22 cellular contexts compared by ENCODE assay signal in the genomic region with DNA sequence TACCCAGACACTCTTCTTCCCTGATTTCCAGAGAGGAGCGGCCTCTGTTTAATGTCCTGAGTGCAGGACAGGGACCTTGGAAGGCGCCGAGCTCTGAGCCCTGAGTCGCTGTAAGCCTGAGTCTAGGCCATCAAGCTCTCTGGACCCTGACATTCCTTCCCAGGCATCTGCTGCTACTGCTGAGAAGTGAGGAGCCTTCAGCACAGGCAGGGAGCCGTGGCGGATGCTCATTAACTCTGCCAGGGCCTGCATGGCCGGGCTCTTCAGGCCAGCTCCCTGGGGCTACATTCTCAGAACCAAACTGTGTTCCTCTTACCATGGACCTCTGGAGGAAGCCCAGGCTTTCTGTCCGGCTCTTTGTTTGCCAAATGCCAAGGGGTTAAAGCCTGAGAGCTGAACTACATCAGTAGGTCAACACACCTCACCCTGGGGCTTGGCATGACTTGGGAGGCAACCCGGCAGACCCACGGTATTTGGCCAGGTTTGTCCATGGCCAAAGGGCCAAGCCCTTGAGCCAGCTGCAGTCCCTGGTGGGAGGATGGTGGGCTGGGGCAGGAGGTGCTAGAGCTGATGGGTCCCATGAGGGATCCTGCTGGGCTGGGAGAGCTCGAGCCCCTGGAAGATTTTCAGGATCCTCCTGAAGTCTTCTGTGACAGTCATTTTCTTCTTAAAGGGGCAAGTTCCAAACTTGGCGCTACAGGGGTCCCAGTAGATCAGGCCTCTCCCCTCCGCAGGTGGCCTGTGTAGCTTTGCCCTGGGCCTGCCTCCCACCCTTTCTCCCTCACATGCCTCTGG.
A peak's percentile ranks its signal among the peaks of the same experiment; 100 is the strongest.
DNase-seq lines count a peak whose midpoint lies in the region; ATAC-seq and TF ChIP-seq lines count a peak whose summit lies in the region.
"Had no signal": no experiment of that assay in that cellular context is flagged by ENCODE, and none has a peak within 500 bp of the region (broad histone marks: within the 10 kb centered on the region; RNA-seq: fewer than 3 reads in every experiment).

No MANE protein-coding gene starts in this region.

- H2AFZ ChIP-seq in neural progenitor cell (replicated peaks) = no peak overlapping the region

- H3K79me2 ChIP-seq in neural progenitor cell (ENCODE audit: low read depth) = no peaks in the 10 kb centered on the region

- H3K9me3 Mint-ChIP-seq in neural progenitor cell (no peaks in the 10 kb centered on the region), immature natural killer cell (no peaks in the 10 kb centered on the region)
- H3K9me3 Mint-ChIP-seq in natural killer cell treated with Interleukin-12 subunit alpha and Interleukin-12 subunit beta and Interleukin-15 and Interleukin-18, amount 100 ng/mL, for 72 hours = no peaks in the 10 kb centered on the region

- ATAC-seq in natural killer cell treated with Interleukin-12 subunit alpha and Interleukin-12 subunit beta and Interleukin-15 and Interleukin-18, amount 100 ng/mL, for 72 hours = no peak
- ATAC-seq: HepG2 had no signal

- H3K27ac Mint-ChIP-seq in neural progenitor cell (no peak overlapping the region), immature natural killer cell (no peak overlapping the region)
- no peak overlapping the region for H3K27ac Mint-ChIP-seq in natural killer cell treated with Interleukin-12 subunit alpha and Interleukin-12 subunit beta and Interleukin-15 and Interleukin-18, amount 100 ng/mL, for 72 hours
- H3K27ac Mint-ChIP-seq: CD14-positive monocyte, HFFc6 had no signal

- no peaks in the 10 kb centered on the region for H3K4me1 ChIP-seq in neural progenitor cell
- H3K4me1 ChIP-seq: Caco-2, Peyer's patch had no signal

- H3K36me3 ChIP-seq in neural progenitor cell = no peaks in the 10 kb centered on the region
- H3K36me3 ChIP-seq: Peyer's patch had no signal

- H3K27ac ChIP-seq in neural progenitor cell = no peak overlapping the region
- H3K27ac ChIP-seq: 22Rv1, Peyer's patch had no signal

- no peak overlapping the region for H3K4me2 ChIP-seq in neural progenitor cell
- H3K4me2 ChIP-seq: SK-N-SH had no signal

- H3K4me3 Mint-ChIP-seq in neural progenitor cell = no peak overlapping the region
- H3K4me3 Mint-ChIP-seq in natural killer cell treated with Interleukin-12 subunit alpha and Interleukin-12 subunit beta and Interleukin-15 and Interleukin-18, amount 100 ng/mL, for 72 hours = no peak overlapping the region
- H3K4me3 Mint-ChIP-seq in immature natural killer cell = no peak overlapping the region
- H3K4me3 Mint-ChIP-seq: CD14-positive monocyte, HFFc6 had no signal

- TF ChIP-seq CTCF in neural progenitor cell (IDR thresholded peaks at IDR 0.05) = no peak

- H3K36me3 Mint-ChIP-seq in neural progenitor cell (no peaks in the 10 kb centered on the region), immature natural killer cell (no peaks in the 10 kb centered on the region)
- H3K36me3 Mint-ChIP-seq in natural killer cell treated with Interleukin-12 subunit alpha and Interleukin-12 subunit beta and Interleukin-15 and Interleukin-18, amount 100 ng/mL, for 72 hours = no peaks in the 10 kb centered on the region
- H3K36me3 Mint-ChIP-seq: CD14-positive monocyte had no signal

- H3K9ac ChIP-seq in neural progenitor cell = no peak overlapping the region
- H3K9ac ChIP-seq: SK-N-SH had no signal

- H3K4me1 Mint-ChIP-seq in neural progenitor cell (peaks cover 8% of the 10 kb centered on the region), immature natural killer cell (no peaks in the 10 kb centered on the region)
- no peaks in the 10 kb centered on the region for H3K4me1 Mint-ChIP-seq in natural killer cell treated with Interleukin-12 subunit alpha and Interleukin-12 subunit beta and Interleukin-15 and Interleukin-18, amount 100 ng/mL, for 72 hours (ENCODE audit: low read depth in 2 of 2)
- H3K4me1 Mint-ChIP-seq: CD14-positive monocyte had no signal

- no peaks in the 10 kb centered on the region for H3F3A ChIP-seq in neural progenitor cell (ENCODE audit: low read depth)

- peak; percentile 7 for DNase-seq in DMS79 treated with DMSO at 0.1 percent for 48 hours (lab: John Stamatoyannopoulos, UW)
- DNase-seq in DMS79 (lab: John Stamatoyannopoulos, UW) = no peak
- DNase-seq in ELF-1 (ENCODE audit: low read depth, low spot score) = peak; percentile 54
- DNase-seq in SK-N-DZ (ENCODE audit: low spot score) = peak; percentile 78
- DNase-seq in neural progenitor cell (ENCODE audit: low spot score) = peak; percentile 20
- DNase-seq in glomerular visceral epithelial cell (ENCODE audit: extremely low spot score) = no peak
- DNase-seq in natural killer cell treated with Interleukin-12 subunit alpha and Interleukin-12 subunit beta and Interleukin-15 and Interleukin-18, amount 100 ng/mL, for 72 hours (ENCODE audit: low spot score) = no peak
- DNase-seq in immature natural killer cell = no peak
- DNase-seq: AML-193; Caco-2; HFFc6; KBM-7; NCI-H187 treated with DMSO at 0.1 percent for 48 hours; NCI-H2171; NCI-H446; NCI-H526 treated with DMSO at 0.1 percent for 48 hours; NK-92 treated with Interleukin-12 subunit alpha and Interleukin-12 subunit beta, amount 100 ng/mL, for 24 hours; Peyer's patch; SK-N-SH had no signal

- no peaks in the 10 kb centered on the region for H4K20me1 ChIP-seq in neural progenitor cell (ENCODE audit: low read depth)

- H3K27me3 Mint-ChIP-seq in neural progenitor cell (ENCODE audit: insufficient read depth, low read depth) (no peaks in the 10 kb centered on the region), immature natural killer cell (ENCODE audit: low read depth in 3 of 3) (peaks cover 0 to 7% (median 2%) of the 10 kb centered on the region in 3 donors)
- peaks cover 0 to 11% of the 10 kb centered on the region in 2 donors for H3K27me3 Mint-ChIP-seq in natural killer cell treated with Interleukin-12 subunit alpha and Interleukin-12 subunit beta and Interleukin-15 and Interleukin-18, amount 100 ng/mL, for 72 hours

- H3K9me3 ChIP-seq in neural progenitor cell (ENCODE audit: low read depth) = no peaks in the 10 kb centered on the region
- H3K9me3 ChIP-seq: Caco-2, Peyer's patch, SK-N-SH had no signal

- H3K4me3 ChIP-seq in neural progenitor cell = no peak overlapping the region
- H3K4me3 ChIP-seq: Peyer's patch had no signal

- no peaks in the 10 kb centered on the region for H3K27me3 ChIP-seq in neural progenitor cell
- H3K27me3 ChIP-seq: Peyer's patch had no signal

Comparison
In these comparisons a context has a peak if more than half of its experiments do, and no peak if none do; other contexts are left out.
1. DNase-seq: peak in DMS79 treated with DMSO at 0.1 percent for 48 hours (single experiment), ELF-1 (single experiment), SK-N-DZ (single experiment) and neural progenitor cell (single experiment); none in DMS79 (single experiment), glomerular visceral epithelial cell (single experiment), natural killer cell treated with Interleukin-12 subunit alpha and Interleukin-12 subunit beta and Interleukin-15 and Interleukin-18, amount 100 ng/mL, for 72 hours (single experiment) and immature natural killer cell (0 of 3).